In the genomic region with DNA sequence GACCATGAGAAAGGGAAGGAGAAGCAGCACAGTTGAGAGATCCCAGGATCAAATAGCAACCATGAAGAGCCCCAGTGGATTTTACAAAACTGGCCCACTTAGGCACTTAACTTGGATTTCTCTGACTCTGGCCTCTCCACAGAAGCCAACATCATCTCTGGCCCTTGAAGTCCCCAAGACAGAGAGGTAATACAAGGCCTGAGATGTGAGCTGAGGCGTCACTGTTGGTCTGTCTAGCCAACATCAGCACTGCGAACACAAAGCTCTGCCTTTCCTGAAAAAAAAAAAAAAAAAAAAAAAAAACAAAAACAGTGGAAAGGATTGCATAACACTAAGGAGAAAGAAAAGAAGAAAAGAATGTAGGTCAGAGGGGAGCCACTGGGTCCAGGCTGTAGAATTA, we compare ENCODE assay signal across 26 cellular contexts.
"Had no signal": no experiment of that assay in that cellular context is flagged by ENCODE, and none has a peak within 500 bp of the region (broad histone marks: within the 10 kb centered on the region; RNA-seq: fewer than 3 reads in every experiment).

No MANE protein-coding gene starts in this region.

- ATAC-seq: activated CD4-positive, alpha-beta T cell treated with anti-CD3 and anti-CD28 coated beads for 36 hours; activated CD8-positive, alpha-beta T cell treated with anti-CD3 and anti-CD28 coated beads for 36 hours; activated T-cell treated with anti-CD3 and anti-CD28 coated beads, Interleukin-2, amount 50 U/mL, for 72 hours; PC-3; T-cell had no signal

- H3K9me3 ChIP-seq: adrenal gland had no signal

- H3K27me3 ChIP-seq: adrenal gland had no signal

- H3K4me3 Mint-ChIP-seq: activated CD4-positive, alpha-beta T cell treated with anti-CD3 and anti-CD28 coated beads for 36 hours; activated CD8-positive, alpha-beta T cell treated with anti-CD3 and anti-CD28 coated beads for 36 hours; activated naive CD4-positive, alpha-beta T cell treated with anti-CD3 and anti-CD28 coated beads, Interleukin-2, amount 10 ng/mL, durations not matched to agents 7 days and 5 days; activated naive CD8-positive, alpha-beta T cell treated with anti-CD3 and anti-CD28 coated beads for 36 hours; activated T-cell treated with anti-CD3 and anti-CD28 coated beads, Interleukin-2, amount 50 U/mL, for 72 hours; brain; T-cell had no signal

- H3K4me1 ChIP-seq: adrenal gland had no signal

- H3K4me3 ChIP-seq: adrenal gland, SK-N-MC had no signal

- DNase-seq: activated CD4-positive, alpha-beta T cell treated with anti-CD3 and anti-CD28 coated beads for 36 hours; activated CD4-positive, alpha-beta T cell treated with anti-CD3 and anti-CD28 coated beads, Interleukin-2, amount 50 U/mL, for 1 hour; activated CD8-positive, alpha-beta memory T cell treated with anti-CD3 and anti-CD28 coated beads, Interleukin-2, amount 50 U/mL, for 4 hours; activated CD8-positive, alpha-beta T cell treated with anti-CD3 and anti-CD28 coated beads for 36 hours; activated gamma-delta T cell treated with Interleukin-2 at 50 U/mL for 16 hours; activated naive CD4-positive, alpha-beta T cell treated with anti-CD3 and anti-CD28 coated beads, Interleukin-2, amount 10 ng/mL, durations not matched to agents 7 days and 5 days; activated naive CD8-positive, alpha-beta T cell treated with anti-CD3 and anti-CD28 coated beads for 36 hours; activated T-cell treated with anti-CD3 and anti-CD28 coated beads, Interleukin-2, amount 50 U/mL, for 72 hours; adrenal gland; Kasumi-1; KBM-7; NCI-H1105 treated with DMSO at 0.1 percent for 48 hours; NCI-H1436 treated with DMSO at 0.1 percent for 48 hours; NCI-H187; NCI-H2081 treated with DMSO at 0.1 percent for 48 hours; NCI-H446; NCI-H524; PC-3; SIG-M5; T-cell; T-helper 2 cell; T1000; WERI-Rb-1 had no signal

- H3K4me1 Mint-ChIP-seq: activated CD4-positive, alpha-beta T cell treated with anti-CD3 and anti-CD28 coated beads for 36 hours; activated naive CD4-positive, alpha-beta T cell treated with anti-CD3 and anti-CD28 coated beads, Interleukin-2, amount 10 ng/mL, durations not matched to agents 7 days and 5 days; activated naive CD8-positive, alpha-beta T cell treated with anti-CD3 and anti-CD28 coated beads for 36 hours; T-cell had no signal

- H3K9me3 Mint-ChIP-seq: activated naive CD8-positive, alpha-beta T cell treated with anti-CD3 and anti-CD28 coated beads for 36 hours; activated T-helper 2 cell treated with anti-CD3 and anti-CD28 coated beads, Interferon-gamma antibody, Interleukin-2, Interleukin-4, amounts not matched to agents 10 μg/mL and 5 μg/mL and 100 μg/mL, durations not matched to agents 14 hours and 24 hours and 36 hours had no signal

- H3K27ac ChIP-seq: adrenal gland, SK-N-MC, WERI-Rb-1 had no signal

- H3K36me3 ChIP-seq: adrenal gland, WERI-Rb-1 had no signal

- H3K27me3 Mint-ChIP-seq: activated CD8-positive, alpha-beta T cell treated with anti-CD3 and anti-CD28 coated beads for 36 hours; activated naive CD4-positive, alpha-beta T cell treated with anti-CD3 and anti-CD28 coated beads, Interleukin-2, amount 10 ng/mL, durations not matched to agents 7 days and 5 days; activated naive CD8-positive, alpha-beta T cell treated with anti-CD3 and anti-CD28 coated beads for 36 hours; T-cell had no signal

- H3K36me3 Mint-ChIP-seq: activated naive CD4-positive, alpha-beta T cell treated with anti-CD3 and anti-CD28 coated beads, Interleukin-2, amount 10 ng/mL, durations not matched to agents 7 days and 5 days; activated naive CD8-positive, alpha-beta T cell treated with anti-CD3 and anti-CD28 coated beads for 36 hours; brain; T-cell had no signal

- H3K27ac Mint-ChIP-seq: activated CD4-positive, alpha-beta T cell treated with anti-CD3 and anti-CD28 coated beads for 36 hours; activated CD8-positive, alpha-beta T cell treated with anti-CD3 and anti-CD28 coated beads for 36 hours; activated naive CD4-positive, alpha-beta T cell treated with anti-CD3 and anti-CD28 coated beads, Interleukin-2, amount 10 ng/mL, durations not matched to agents 7 days and 5 days; activated naive CD8-positive, alpha-beta T cell treated with anti-CD3 and anti-CD28 coated beads for 36 hours; activated T-cell treated with anti-CD3 and anti-CD28 coated beads, Interleukin-2, amount 50 U/mL, for 72 hours; activated T-helper 2 cell treated with anti-CD3 and anti-CD28 coated beads, Interferon-gamma antibody, Interleukin-2, Interleukin-4, amounts not matched to agents 10 μg/mL and 5 μg/mL and 100 μg/mL, durations not matched to agents 14 hours and 24 hours and 36 hours; brain; T-cell had no signal
